Comparison of ENCODE assay signal across 2 cellular contexts in genomic region chr11:10908215-10908990, GRCh38.
TF ChIP-seq lines count a peak whose summit lies in the region.

No MANE protein-coding gene starts in this region.

TF ChIP-seq in Ishikawa, 13 proteins besides CTCF, POLR2A, EP300 and RAD21:
- TF ChIP-seq CEBPB (IDR thresholded peaks at IDR 0.05) (no peak), TCF12 (IDR thresholded peaks at IDR 0.05; ENCODE audit: low read depth) (no peak), USF1 (IDR thresholded peaks at IDR 0.05) (no peak), NFIC (IDR thresholded peaks at IDR 0.05) (peak; percentile 63)

TF ChIP-seq in K562, 482 proteins besides CTCF, POLR2A, EP300 and RAD21:
- TF ChIP-seq FOXM1 (IDR thresholded peaks at IDR 0.05; ENCODE audit: low read depth) (peak; percentile 54), FOXM1 (CRISPR knock-in tag; IDR thresholded peaks at IDR 0.05; ENCODE audit: low read depth) (no peak), CC2D1A (IDR thresholded peaks at IDR 0.05) (peak; percentile 10; the same call in 1 of the 2 replicates), ZNF592 (IDR thresholded peaks at IDR 0.05) (peak; percentile 30; the same call in 1 of the 2 replicates), ZNF395 (CRISPR knock-in tag; IDR thresholded peaks at IDR 0.05) (0 out of 2 replicates have a peak, but pooled peaks have one; percentile 15), RREB1 (CRISPR knock-in tag; IDR thresholded peaks at IDR 0.05) (no peak), NFYB (IDR thresholded peaks at IDR 0.05; ENCODE audit: extremely low read depth, insufficient read length) (peak; percentile 65), MGA (IDR thresholded peaks at IDR 0.05) (peak; percentile 55), HLTF (IDR thresholded peaks at IDR 0.05) (no peak), NFIC (IDR thresholded peaks at IDR 0.05) (peak; percentile 72), PRDM10 (IDR thresholded peaks at IDR 0.05; ENCODE audit: partially characterized antibody) (peak; percentile 42), ASH1L (IDR thresholded peaks at IDR 0.05; ENCODE audit: borderline replicate concordance, low read depth, partially characterized antibody) (peak; percentile 29), CXXC5 (CRISPR knock-in tag; IDR thresholded peaks at IDR 0.05) (peak; percentile 20; the same call in 1 of the 2 replicates), L3MBTL2 (IDR thresholded peaks at IDR 0.05) (peak; percentile 70), EP400 (IDR thresholded peaks at IDR 0.05) (0 out of 2 replicates have a peak, but pooled peaks have one; percentile 14), PHB2 (IDR thresholded peaks at IDR 0.05; ENCODE audit: low read depth) (no peak)
